Comparison of ENCODE assay signal across 1 cellular context in genomic region chr19:35977446-35978222, GRCh38.
A peak's percentile ranks its signal among the peaks of the same experiment; 100 is the strongest.
TF ChIP-seq lines count a peak whose summit lies in the region.

No MANE protein-coding gene starts in this region.

TF ChIP-seq in K562, 482 proteins besides CTCF, POLR2A, EP300 and RAD21:
- TF ChIP-seq MAX (CRISPR knock-in tag; IDR thresholded peaks at IDR 0.05) (peak; percentile 65), ZBTB34 (CRISPR knock-in tag; IDR thresholded peaks at IDR 0.05) (no peak), RBBP5 (IDR thresholded peaks at IDR 0.05; ENCODE audit: borderline replicate concordance, insufficient read depth, low read length, poor library complexity, severe bottlenecking) (no peak), HDAC1 (IDR thresholded peaks at IDR 0.05) (no peak), YY1 (IDR thresholded peaks at IDR 0.05; ENCODE audit: borderline replicate concordance in 1 of 3, control insufficient read depth in 1 of 3, extremely low read depth in 1 of 3, insufficient read depth in 3 of 3, insufficient read length in 1 of 3, insufficient replicate concordance in 2 of 3, low read depth in 1 of 3, low read length in 2 of 3) (peak in 1 of 3 experiments; percentile 36), MAZ (CRISPR knock-in tag; conservative IDR thresholded peaks at IDR 0.05 in 1 of 2, IDR thresholded peaks at IDR 0.05 in 1 of 2) (0 out of 4 replicates have a peak, but pooled peaks of 1 of the 2 experiments have one; percentile 28), SMC3 (conservative IDR thresholded peaks at IDR 0.05; ENCODE audit: insufficient read depth, low read depth, low read length) (0 out of 2 replicates have a peak, but pooled peaks have one; percentile 20), TFAP4 (CRISPR knock-in tag; IDR thresholded peaks at IDR 0.05; ENCODE audit: borderline replicate concordance) (peak; percentile 56; the same call in 1 of the 2 replicates), ARHGAP35 (IDR thresholded peaks at IDR 0.05; ENCODE audit: partially characterized antibody) (no peak), NRF1 (conservative IDR thresholded peaks at IDR 0.05 in 1 of 2, IDR thresholded peaks at IDR 0.05 in 1 of 2) (peak in 1 of 2 experiments; percentile 27; a peak in 1 of 4 replicates), MAFK (IDR thresholded peaks at IDR 0.05; ENCODE audit: low read length) (no peak), CTCFL (IDR thresholded peaks at IDR 0.05; ENCODE audit: borderline replicate concordance, insufficient read depth, low read depth, low read length, poor library complexity, severe bottlenecking) (peak; percentile 61)
TF ChIP-seq in K562: peak in this region for 7.
